ENCODE assay signal across 11 cellular contexts in the genomic region with DNA sequence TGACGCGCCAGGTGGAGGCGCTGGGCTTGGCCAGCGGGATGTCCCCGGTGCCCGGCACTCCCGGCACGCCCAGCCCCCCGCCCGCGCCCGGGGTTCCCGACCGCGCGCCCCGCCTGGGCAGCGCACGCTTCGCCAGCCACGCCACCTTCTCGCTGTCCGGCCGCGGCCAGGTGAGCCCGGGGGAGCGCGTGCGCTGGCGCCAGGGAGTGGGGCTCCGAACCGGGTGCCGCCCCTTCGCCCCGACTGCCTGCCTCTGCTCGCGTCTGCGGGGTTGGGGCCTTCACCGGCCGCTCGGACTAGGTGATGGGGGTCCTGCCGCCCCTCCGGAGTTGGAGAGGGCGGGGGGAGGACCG. TPM values are rescaled to one million over a fixed set of nuclear protein-coding genes. Genes with fewer than 3 reads are reported as not detected.
DNase-seq lines count a peak whose midpoint lies in the region; ATAC-seq, FAIRE-seq and TF ChIP-seq lines count a peak whose summit lies in the region.
"Had no signal": no experiment of that assay in that cellular context is flagged by ENCODE, and none has a peak within 500 bp of the region (broad histone marks: within the 10 kb centered on the region; RNA-seq: fewer than 3 reads in every experiment).

No MANE protein-coding gene starts in this region.

- no peak for TF ChIP-seq POLR2A in HepG2 (IDR thresholded peaks at IDR 0.05; ENCODE audit: insufficient read depth in 1 of 2, low read depth in 2 of 2, low read length in 2 of 2)
- no peak for TF ChIP-seq POLR2A in right lobe of liver (IDR thresholded peaks at IDR 0.05)

- H3K36me3 ChIP-seq in HepG2 (replicated peaks in 1 of 2; ENCODE audit: control insufficient read depth in 1 of 2, insufficient read depth in 2 of 2, low read length in 2 of 2) (no peaks in the 10 kb centered on the region), right lobe of liver (no peaks in the 10 kb centered on the region), neural progenitor cell (no peaks in the 10 kb centered on the region), urinary bladder (ENCODE audit: insufficient read depth) (no peaks in the 10 kb centered on the region)
- H3K36me3 ChIP-seq: BE2C had no signal

- DNase-seq in HepG2 (ENCODE audit: low spot score) (no peak), right lobe of liver (no peak), glutamatergic neuron (no peak), neural progenitor cell (ENCODE audit: low spot score) (no peak), DMS 273 treated with DMSO at 0.1 percent for 48 hours (lab: John Stamatoyannopoulos, UW) (no peak)
- DNase-seq: BE2C had no signal

- WGBS in HepG2 (ENCODE audit: low lambda C conversion rate), result no CpG with 5 or more reads among the region's 45 CpGs
- 13% methylated on average over 3 of the region's 45 CpGs for WGBS in right lobe of liver (ENCODE audit: insufficient coverage, low coverage, low lambda C conversion rate, missing lambda C conversion rate)
- WGBS in urinary bladder, result 2% methylated on average over 45 of the region's 45 CpGs

- BruUV-seq in HepG2 (replicated peaks; lab: Mats Ljungman, UMichigan), result no TSS peak

- H3K4me2 ChIP-seq in HepG2 (ENCODE audit: low read depth, low read length) (peak overlapping the region; percentile 88), neural progenitor cell (peak overlapping the region; percentile 92)

- peaks cover 15% of the 10 kb centered on the region for H3K9me3 Mint-ChIP-seq in glutamatergic neuron (ENCODE audit: unreplicated experiment)
- H3K9me3 Mint-ChIP-seq in neural progenitor cell, result no peaks in the 10 kb centered on the region

- no peaks in the 10 kb centered on the region for H3F3A ChIP-seq in neural progenitor cell (ENCODE audit: low read depth)

- TF ChIP-seq RAD21 in HepG2 (CRISPR knock-in tag; IDR thresholded peaks at IDR 0.05), result no peak

- POLR2A ChIA-PET in HepG2 (lab: Yijun Ruan, JAX), result interaction anchor here (1.7 kb wide), 1 partner anchor 18 kb away, joined by 4 read pairs; no protein-coding TSS in a partner anchor

- H3K9ac ChIP-seq in HepG2 (ENCODE audit: insufficient read depth, low read depth, low read length) (no peak overlapping the region; the same call in 1 of the 2 replicates), neural progenitor cell (no peak overlapping the region)

- no peak overlapping the region for H2AFZ ChIP-seq in HepG2 (ENCODE audit: low read length)
- peak overlapping the region; percentile 91 for H2AFZ ChIP-seq in neural progenitor cell (replicated peaks)

- peak overlapping the region; percentile 48 for H3K27ac Mint-ChIP-seq in glutamatergic neuron (ENCODE audit: unreplicated experiment)
- H3K27ac Mint-ChIP-seq in neural progenitor cell, result no peak overlapping the region

- H3K27me3 ChIP-seq in HepG2 (ENCODE audit: control insufficient read depth in 1 of 2, insufficient read depth in 2 of 2, low read length in 2 of 2) (peaks cover 1 to 44% of the 10 kb centered on the region in 2 experiments; a peak in 4 of 5 replicates), right lobe of liver (peaks cover 6 to 7% of the 10 kb centered on the region in 2 donors), neural progenitor cell (peaks cover 47% of the 10 kb centered on the region)

- CTCF ChIA-PET in HepG2 (lab: Yijun Ruan, JAX; ENCODE audit: low intra/inter-chr PET ratio, low total read pairs), result interaction anchor here (2.8 kb wide), 1 partner anchor 19 kb away, joined by 13 read pairs; no protein-coding TSS in a partner anchor

- ATAC-seq in HepG2 (no peak), right lobe of liver (no peak), GM21360 (IDR thresholded peaks at IDR 0.05; ENCODE audit: unreplicated experiment) (no peak), GM18861 (IDR thresholded peaks at IDR 0.05; ENCODE audit: unreplicated experiment) (no peak)

- intact Hi-C loops in HepG2 (cut with micrococcal nuclease; ENCODE audit: unreplicated experiment), result no loop called here
- intact Hi-C loops in right lobe of liver (cut with DNase I), result no loop called here

- H3K79me2 ChIP-seq in HepG2 (ENCODE audit: insufficient read depth, low read length) (no peaks in the 10 kb centered on the region), neural progenitor cell (ENCODE audit: low read depth) (no peaks in the 10 kb centered on the region)

- H3K9me3 ChIP-seq in HepG2 (ENCODE audit: low read length) (no peaks in the 10 kb centered on the region), right lobe of liver (no peaks in the 10 kb centered on the region), neural progenitor cell (ENCODE audit: low read depth) (no peaks in the 10 kb centered on the region)

- H3K27ac ChIP-seq in HepG2 (ENCODE audit: extremely low read length, insufficient read depth, low read length) (no peak overlapping the region), right lobe of liver (no peak overlapping the region), neural progenitor cell (no peak overlapping the region), urinary bladder (ENCODE audit: low read depth) (no peak overlapping the region)

- peaks cover 22% of the 10 kb centered on the region for H3K27me3 Mint-ChIP-seq in glutamatergic neuron (ENCODE audit: unreplicated experiment)
- H3K27me3 Mint-ChIP-seq in neural progenitor cell (ENCODE audit: insufficient read depth, low read depth), result peaks cover 55% of the 10 kb centered on the region

- no peak for TF ChIP-seq CTCF in HepG2 (CRISPR knock-in tag; IDR thresholded peaks at IDR 0.05)
- TF ChIP-seq CTCF in right lobe of liver (IDR thresholded peaks at IDR 0.05), result no peak
- TF ChIP-seq CTCF in glutamatergic neuron (IDR thresholded peaks at IDR 0.05; ENCODE audit: partially characterized antibody, unreplicated experiment), result no peak
- no peak for TF ChIP-seq CTCF in neural progenitor cell (IDR thresholded peaks at IDR 0.05)

- H3K4me1 ChIP-seq in HepG2 (ENCODE audit: insufficient read depth, low read length) (peaks cover 52% of the 10 kb centered on the region), right lobe of liver (peaks cover 0 to 10% (median 3%) of the 10 kb centered on the region in 4 donors), neural progenitor cell (peaks cover 24% of the 10 kb centered on the region), urinary bladder (ENCODE audit: insufficient read depth) (no peaks in the 10 kb centered on the region)

- H3K36me3 Mint-ChIP-seq in glutamatergic neuron (ENCODE audit: unreplicated experiment) (no peaks in the 10 kb centered on the region), neural progenitor cell (no peaks in the 10 kb centered on the region)

- H4K20me1 ChIP-seq in HepG2 (ENCODE audit: insufficient read depth, low read length), result no peaks in the 10 kb centered on the region
- no peaks in the 10 kb centered on the region for H4K20me1 ChIP-seq in neural progenitor cell (ENCODE audit: low read depth)

- TF ChIP-seq EP300 in HepG2 (IDR thresholded peaks at IDR 0.05; ENCODE audit: low read depth in 2 of 2, low read length in 2 of 2) (no peak), HepG2 (CRISPR knock-in tag; IDR thresholded peaks at IDR 0.05; ENCODE audit: borderline replicate concordance) (no peak)

- H3K4me3 ChIP-seq in HepG2 (replicated peaks in 1 of 3; ENCODE audit: insufficient read depth in 1 of 3, low read depth in 2 of 3, low read length in 3 of 3) (peak overlapping the region; percentile 58 to 73 (median 61)), right lobe of liver (no peak overlapping the region), neural progenitor cell (peak overlapping the region; percentile 54), urinary bladder (ENCODE audit: low read depth, low read length) (peak overlapping the region; percentile 43)

- in situ Hi-C loops in HepG2 (cut with HindIII; ENCODE audit: extremely low pct_ligation_motif_present, low pct_unique_long_range_greater_than_20kb), result no loop called here

- H3K4me1 Mint-ChIP-seq in glutamatergic neuron (ENCODE audit: low read depth, unreplicated experiment) (peaks cover 38% of the 10 kb centered on the region), neural progenitor cell (peaks cover 18% of the 10 kb centered on the region)

- no peak for FAIRE-seq in HepG2 (lab: Jason Lieb, UNC)

- H3K4me3 Mint-ChIP-seq in glutamatergic neuron (ENCODE audit: unreplicated experiment) (peak overlapping the region; percentile 92), neural progenitor cell (peak overlapping the region; percentile 83)

RNA-seq across cellular contexts. Expression of a gene that starts 0.5 kb away (rescaled TPM):
- total RNA-seq in HepG2 (2016; rRNA removed; fragmentation: Illumina TruSeq; extraction: Trizol), result 5.1 and 5.8 TPM in 2 replicates
- total RNA-seq in HepG2 (2016; cell fraction: cytosol; rRNA removed; fragmentation: Illumina TruSeq; extraction: Trizol; ENCODE audit: low read depth), result 1.5 and 1.6 TPM in 2 replicates
- total RNA-seq in HepG2 (2016; cell fraction: insoluble cytoplasmic fraction; rRNA removed; fragmentation: Illumina TruSeq; extraction: Trizol), result 5.3 and 5.8 TPM in 2 replicates
- total RNA-seq in HepG2 (2016; cell fraction: membrane; rRNA removed; fragmentation: Illumina TruSeq; extraction: Trizol), result 4.8 and 5.0 TPM in 2 replicates
- total RNA-seq in HepG2 (2016; cell fraction: nucleus; rRNA removed; fragmentation: Illumina TruSeq; extraction: Trizol), result 3.0 and 4.2 TPM in 2 replicates
- polyA plus RNA-seq in HepG2 (2011; rRNA removed), result 0.41 and 1.1 TPM in 2 replicates
- polyA plus RNA-seq in HepG2 (2011; cell fraction: cytosol; rRNA removed), result 0.38 and 0.64 TPM in 2 replicates
- 0.42 and 0.95 TPM in 2 replicates for polyA plus RNA-seq in HepG2 (2011; cell fraction: nucleus; rRNA removed)
- polyA plus RNA-seq in HepG2 (2012), result 0.58 and 0.69 TPM in 2 replicates
- polyA plus RNA-seq in HepG2 (2016; cell fraction: cytosol; fragmentation: Illumina TruSeq; extraction: Trizol; ENCODE audit: low read depth), result 1.8 TPM in 2 replicates
- 7.9 and 8.6 TPM in 2 replicates for polyA plus RNA-seq in HepG2 (2016; cell fraction: insoluble cytoplasmic fraction; fragmentation: Illumina TruSeq; extraction: Trizol; ENCODE audit: low read depth)
- 2.3 and 3.2 TPM in 2 replicates for polyA plus RNA-seq in HepG2 (2016; cell fraction: membrane; fragmentation: Illumina TruSeq; extraction: Trizol; ENCODE audit: low read depth)
- polyA plus RNA-seq in HepG2 (2016; cell fraction: nucleus; fragmentation: Illumina TruSeq; extraction: Trizol; ENCODE audit: insufficient read depth, low read depth), result 5.8 and 9.1 TPM in 2 replicates
- 1.9 TPM in 1 of 2 replicates, not detected in the other for polyA minus RNA-seq in HepG2 (2011; rRNA and poly(A)+ RNA removed; ENCODE audit: low replicate concordance)
- 0.70 and 0.99 TPM in 2 replicates for polyA minus RNA-seq in HepG2 (2011; cell fraction: cytosol; rRNA and poly(A)+ RNA removed)
- polyA minus RNA-seq in HepG2 (2011; cell fraction: nucleus; rRNA and poly(A)+ RNA removed), result 0.13 TPM in 1 of 2 replicates, not detected in the other
- total RNA-seq in right lobe of liver, result under 1 TPM in 3 of 6 experiments, not detected in 3; 0.12 to 0.25 (median 0.14) TPM
- 22.0 TPM for total RNA-seq in glutamatergic neuron (ENCODE audit: unreplicated experiment)
- total RNA-seq in neural progenitor cell (ENCODE audit: low replicate concordance), result 3.0 and 5.2 TPM in 2 replicates
- 8.0 TPM for total RNA-seq in urinary bladder
- polyA plus RNA-seq in urinary bladder, result 5.0 TPM
- total RNA-seq: dermis microvascular lymphatic vessel endothelial cell, LHCN-M2 had no signal

RNA-seq across cellular contexts. Expression of a gene that starts 24.4 kb away (rescaled TPM):
- total RNA-seq in HepG2 (2016; rRNA removed; fragmentation: Illumina TruSeq; extraction: Trizol) (0.70 and 0.80 TPM in 2 replicates), right lobe of liver (under 1 TPM; 0.09 to 0.92 (median 0.27) TPM), glutamatergic neuron (ENCODE audit: unreplicated experiment) (not detected), neural progenitor cell (ENCODE audit: low replicate concordance) (not detected in 2 replicates), urinary bladder (13.0 TPM)
- 0.20 and 0.26 TPM in 2 replicates for total RNA-seq in HepG2 (2016; cell fraction: cytosol; rRNA removed; fragmentation: Illumina TruSeq; extraction: Trizol; ENCODE audit: low read depth)
- 0.68 and 1.1 TPM in 2 replicates for total RNA-seq in HepG2 (2016; cell fraction: insoluble cytoplasmic fraction; rRNA removed; fragmentation: Illumina TruSeq; extraction: Trizol)
- 0.59 and 0.62 TPM in 2 replicates for total RNA-seq in HepG2 (2016; cell fraction: membrane; rRNA removed; fragmentation: Illumina TruSeq; extraction: Trizol)
- total RNA-seq in HepG2 (2016; cell fraction: nucleus; rRNA removed; fragmentation: Illumina TruSeq; extraction: Trizol), result 0.28 and 0.37 TPM in 2 replicates
- polyA plus RNA-seq in HepG2 (2011; rRNA removed) (0.14 and 0.16 TPM in 2 replicates), urinary bladder (11.5 TPM)
- polyA plus RNA-seq in HepG2 (2011; cell fraction: cytosol; rRNA removed), result 0.10 and 0.12 TPM in 2 replicates
- 0.09 and 0.43 TPM in 2 replicates for polyA plus RNA-seq in HepG2 (2011; cell fraction: nucleus; rRNA removed)
- 0.24 and 0.29 TPM in 2 replicates for polyA plus RNA-seq in HepG2 (2012)
- 0.24 and 0.27 TPM in 2 replicates for polyA plus RNA-seq in HepG2 (2016; cell fraction: cytosol; fragmentation: Illumina TruSeq; extraction: Trizol; ENCODE audit: low read depth)
- polyA plus RNA-seq in HepG2 (2016; cell fraction: insoluble cytoplasmic fraction; fragmentation: Illumina TruSeq; extraction: Trizol; ENCODE audit: low read depth), result 0.71 and 1.2 TPM in 2 replicates
- polyA plus RNA-seq in HepG2 (2016; cell fraction: membrane; fragmentation: Illumina TruSeq; extraction: Trizol; ENCODE audit: low read depth), result 0.50 and 0.52 TPM in 2 replicates
- polyA plus RNA-seq in HepG2 (2016; cell fraction: nucleus; fragmentation: Illumina TruSeq; extraction: Trizol; ENCODE audit: insufficient read depth, low read depth), result 1.1 and 1.5 TPM in 2 replicates
- 0.38 TPM in 1 of 2 replicates, not detected in the other for polyA minus RNA-seq in HepG2 (2011; rRNA and poly(A)+ RNA removed; ENCODE audit: low replicate concordance)
- polyA minus RNA-seq in HepG2 (2011; cell fraction: cytosol; rRNA and poly(A)+ RNA removed), result not detected in 2 replicates
- polyA minus RNA-seq in HepG2 (2011; cell fraction: nucleus; rRNA and poly(A)+ RNA removed), result 0.12 TPM in 1 of 2 replicates, not detected in the other
- total RNA-seq: dermis microvascular lymphatic vessel endothelial cell, LHCN-M2 had no signal

RNA-seq across cellular contexts. Expression of a gene that starts 29.6 kb away (rescaled TPM):
- total RNA-seq in HepG2 (2016; rRNA removed; fragmentation: Illumina TruSeq; extraction: Trizol) (40.4 and 54.8 TPM in 2 replicates), right lobe of liver (10 to 100 TPM; 16.3 to 32.0 (median 23.7) TPM), glutamatergic neuron (ENCODE audit: unreplicated experiment) (44.8 TPM), neural progenitor cell (ENCODE audit: low replicate concordance) (17.4 and 44.6 TPM in 2 replicates), urinary bladder (20.7 TPM)
- total RNA-seq in HepG2 (2016; cell fraction: cytosol; rRNA removed; fragmentation: Illumina TruSeq; extraction: Trizol; ENCODE audit: low read depth), result 58.9 and 65.5 TPM in 2 replicates
- total RNA-seq in HepG2 (2016; cell fraction: insoluble cytoplasmic fraction; rRNA removed; fragmentation: Illumina TruSeq; extraction: Trizol), result 35.1 and 61.8 TPM in 2 replicates
- 24.4 and 24.9 TPM in 2 replicates for total RNA-seq in HepG2 (2016; cell fraction: membrane; rRNA removed; fragmentation: Illumina TruSeq; extraction: Trizol)
- 52.0 and 62.6 TPM in 2 replicates for total RNA-seq in HepG2 (2016; cell fraction: nucleus; rRNA removed; fragmentation: Illumina TruSeq; extraction: Trizol)
- polyA plus RNA-seq in HepG2 (2011; rRNA removed) (18.6 and 28.4 TPM in 2 replicates), urinary bladder (29.8 TPM)
- polyA plus RNA-seq in HepG2 (2011; cell fraction: cytosol; rRNA removed), result 9.7 and 12.5 TPM in 2 replicates
- polyA plus RNA-seq in HepG2 (2011; cell fraction: nucleus; rRNA removed), result 158 and 176 TPM in 2 replicates
- 28.0 and 41.5 TPM in 2 replicates for polyA plus RNA-seq in HepG2 (2012)
- polyA plus RNA-seq in HepG2 (2016; cell fraction: cytosol; fragmentation: Illumina TruSeq; extraction: Trizol; ENCODE audit: low read depth), result 7.8 and 7.9 TPM in 2 replicates
- 28.2 and 32.7 TPM in 2 replicates for polyA plus RNA-seq in HepG2 (2016; cell fraction: insoluble cytoplasmic fraction; fragmentation: Illumina TruSeq; extraction: Trizol; ENCODE audit: low read depth)
- polyA plus RNA-seq in HepG2 (2016; cell fraction: membrane; fragmentation: Illumina TruSeq; extraction: Trizol; ENCODE audit: low read depth), result 9.0 and 12.1 TPM in 2 replicates
- polyA plus RNA-seq in HepG2 (2016; cell fraction: nucleus; fragmentation: Illumina TruSeq; extraction: Trizol; ENCODE audit: insufficient read depth, low read depth), result 146 and 160 TPM in 2 replicates
- 50.2 and 100 TPM in 2 replicates for polyA minus RNA-seq in HepG2 (2011; rRNA and poly(A)+ RNA removed; ENCODE audit: low replicate concordance)
- 19.4 and 21.0 TPM in 2 replicates for polyA minus RNA-seq in HepG2 (2011; cell fraction: cytosol; rRNA and poly(A)+ RNA removed)
- 53.3 and 54.8 TPM in 2 replicates for polyA minus RNA-seq in HepG2 (2011; cell fraction: nucleus; rRNA and poly(A)+ RNA removed)

RNA-seq across cellular contexts. Expression of a gene that starts 56.7 kb away (rescaled TPM):
- total RNA-seq in HepG2 (2016; rRNA removed; fragmentation: Illumina TruSeq; extraction: Trizol) (0.04 TPM in 1 of 2 replicates, not detected in the other), right lobe of liver (under 1 TPM in 4 of 6 experiments, not detected in 2; 0.09 to 0.53 (median 0.28) TPM), glutamatergic neuron (ENCODE audit: unreplicated experiment) (not detected), neural progenitor cell (ENCODE audit: low replicate concordance) (0.12 TPM in 1 of 2 replicates, not detected in the other), urinary bladder (2.6 TPM)
- not detected in 2 replicates for total RNA-seq in HepG2 (2016; cell fraction: cytosol; rRNA removed; fragmentation: Illumina TruSeq; extraction: Trizol; ENCODE audit: low read depth)
- total RNA-seq in HepG2 (2016; cell fraction: insoluble cytoplasmic fraction; rRNA removed; fragmentation: Illumina TruSeq; extraction: Trizol), result 0.09 TPM in 1 of 2 replicates, not detected in the other
- not detected in 2 replicates for total RNA-seq in HepG2 (2016; cell fraction: membrane; rRNA removed; fragmentation: Illumina TruSeq; extraction: Trizol)
- total RNA-seq in HepG2 (2016; cell fraction: nucleus; rRNA removed; fragmentation: Illumina TruSeq; extraction: Trizol), result not detected in 2 replicates
- polyA plus RNA-seq in HepG2 (2011; rRNA removed) (0.35 TPM in 1 of 2 replicates, not detected in the other), urinary bladder (0.06 TPM)
- polyA plus RNA-seq in HepG2 (2011; cell fraction: cytosol; rRNA removed), result 0.01 and 0.03 TPM in 2 replicates
- polyA plus RNA-seq in HepG2 (2011; cell fraction: nucleus; rRNA removed), result not detected in 2 replicates
- not detected in 2 replicates for polyA plus RNA-seq in HepG2 (2012)
- not detected in 2 replicates for polyA plus RNA-seq in HepG2 (2016; cell fraction: cytosol; fragmentation: Illumina TruSeq; extraction: Trizol; ENCODE audit: low read depth)
- not detected in 2 replicates for polyA plus RNA-seq in HepG2 (2016; cell fraction: insoluble cytoplasmic fraction; fragmentation: Illumina TruSeq; extraction: Trizol; ENCODE audit: low read depth)
- not detected in 2 replicates for polyA plus RNA-seq in HepG2 (2016; cell fraction: membrane; fragmentation: Illumina TruSeq; extraction: Trizol; ENCODE audit: low read depth)
- not detected in 2 replicates for polyA plus RNA-seq in HepG2 (2016; cell fraction: nucleus; fragmentation: Illumina TruSeq; extraction: Trizol; ENCODE audit: insufficient read depth, low read depth)
- not detected in 2 replicates for polyA minus RNA-seq in HepG2 (2011; rRNA and poly(A)+ RNA removed; ENCODE audit: low replicate concordance)
- polyA minus RNA-seq in HepG2 (2011; cell fraction: cytosol; rRNA and poly(A)+ RNA removed), result not detected in 2 replicates
- polyA minus RNA-seq in HepG2 (2011; cell fraction: nucleus; rRNA and poly(A)+ RNA removed), result not detected in 2 replicates
- total RNA-seq: dermis microvascular lymphatic vessel endothelial cell, LHCN-M2 had no signal

Comparison
In these comparisons a context has a peak if more than half of its experiments do, and no peak if none do; other contexts are left out.
1. H3K4me3 ChIP-seq: peak in HepG2 (3 of 3), neural progenitor cell (single experiment) and urinary bladder (single experiment); none in right lobe of liver (0 of 3).